ENCODE assay signal across 24 cellular contexts in genomic region chr4:89784686-89785227, GRCh38. TPM values are rescaled to one million over a fixed set of nuclear protein-coding genes. Genes with fewer than 3 reads are reported as not detected.
A peak's percentile ranks its signal among the peaks of the same experiment; 100 is the strongest.
DNase-seq lines count a peak whose midpoint lies in the region; ATAC-seq, FAIRE-seq and TF ChIP-seq lines count a peak whose summit lies in the region.
"Had no signal": no experiment of that assay in that cellular context is flagged by ENCODE, and none has a peak within 500 bp of the region (broad histone marks: within the 10 kb centered on the region; RNA-seq: fewer than 3 reads in every experiment).

No MANE protein-coding gene starts in this region.

- no peak for TF ChIP-seq CTCF in MCF 10A (IDR thresholded peaks at IDR 0.05; ENCODE audit: unreplicated experiment)
- TF ChIP-seq CTCF in breast epithelium (IDR thresholded peaks at IDR 0.05) = no peak
- no peak for TF ChIP-seq CTCF in heart left ventricle (IDR thresholded peaks at IDR 0.05)
- TF ChIP-seq CTCF in prostate gland (IDR thresholded peaks at IDR 0.05) = no peak

- no peak for ATAC-seq in heart left ventricle
- no peak for ATAC-seq in HG03354 (IDR thresholded peaks at IDR 0.05; ENCODE audit: poor library complexity, severe bottlenecking, unreplicated experiment)
- ATAC-seq: CD8-positive, alpha-beta T cell had no signal

- no peaks in the 10 kb centered on the region for H3K36me3 Mint-ChIP-seq in MCF 10A (ENCODE audit: insufficient read depth, unreplicated experiment)
- H3K36me3 Mint-ChIP-seq: CD4-positive, CD25-positive, alpha-beta regulatory T cell; CD8-positive, alpha-beta T cell had no signal

- H3K4me3 Mint-ChIP-seq in MCF 10A (ENCODE audit: unreplicated experiment) = no peak overlapping the region
- H3K4me3 Mint-ChIP-seq: B cell; CD4-positive, CD25-positive, alpha-beta regulatory T cell; CD8-positive, alpha-beta T cell; HFFc6 had no signal

- H3K27ac ChIP-seq in breast epithelium (no peak overlapping the region), heart left ventricle (no peak overlapping the region), prostate gland (no peak overlapping the region)
- H3K27ac ChIP-seq: 22Rv1, BLaER1, C4-2B had no signal

- H3K36me3 ChIP-seq in breast epithelium (no peaks in the 10 kb centered on the region), adipocyte (ENCODE audit: control insufficient read depth, insufficient read depth, low read length, severe bottlenecking) (no peaks in the 10 kb centered on the region), heart left ventricle (no peaks in the 10 kb centered on the region), prostate gland (no peaks in the 10 kb centered on the region)
- H3K36me3 ChIP-seq: BLaER1, HAP-1 had no signal

- no TSS peak for BruUV-seq in MCF 10A (replicated peaks; lab: Mats Ljungman, UMichigan)

- no peaks in the 10 kb centered on the region for H3K27me3 Mint-ChIP-seq in MCF 10A (ENCODE audit: insufficient read depth, unreplicated experiment)
- H3K27me3 Mint-ChIP-seq: B cell; CD4-positive, CD25-positive, alpha-beta regulatory T cell had no signal

- H3K9ac ChIP-seq in adipocyte (ENCODE audit: low read length) = no peak overlapping the region
- H3K9ac ChIP-seq: BLaER1 had no signal

- TF ChIP-seq POLR2A in breast epithelium (IDR thresholded peaks at IDR 0.05) (no peak), heart left ventricle (IDR thresholded peaks at IDR 0.05) (no peak), prostate gland (IDR thresholded peaks at IDR 0.05) (no peak)

- H3K9me3 ChIP-seq in breast epithelium (peaks cover 0 to under 1% of the 10 kb centered on the region in 2 donors), adipocyte (ENCODE audit: control insufficient read depth, low read length) (no peaks in the 10 kb centered on the region), heart left ventricle (peaks cover 0 to 6% (median 0%) of the 10 kb centered on the region in 12 donors), prostate gland (no peaks in the 10 kb centered on the region)
- H3K9me3 ChIP-seq: Caco-2, HAP-1 had no signal

- H3K27me3 ChIP-seq in breast epithelium (no peaks in the 10 kb centered on the region), adipocyte (replicated peaks; ENCODE audit: control insufficient read depth, insufficient read depth, low read length) (no peaks in the 10 kb centered on the region), heart left ventricle (no peaks in the 10 kb centered on the region), prostate gland (replicated peaks; ENCODE audit: insufficient read depth) (no peaks in the 10 kb centered on the region)
- H3K27me3 ChIP-seq: BLaER1 had no signal

- intact Hi-C loops in MCF 10A (cut with micrococcal nuclease) = no loop called here
- intact Hi-C loops in breast epithelium (cut with DNase I; ENCODE audit: low total_unique reads) = no loop called here
- intact Hi-C loops in heart left ventricle (cut with DNase I) = no loop called here
- intact Hi-C loops in prostate gland (cut with DNase I) = no loop called here

- no peak overlapping the region for H3K4me3 ChIP-seq in breast epithelium
- no peak overlapping the region for H3K4me3 ChIP-seq in adipocyte (ENCODE audit: low read length)
- H3K4me3 ChIP-seq in heart left ventricle = no peak overlapping the region
- no peak overlapping the region for H3K4me3 ChIP-seq in prostate gland
- H3K4me3 ChIP-seq: BLaER1, HAP-1 had no signal

- H3K4me1 Mint-ChIP-seq in MCF 10A (ENCODE audit: insufficient read depth, unreplicated experiment) = peaks cover 10% of the 10 kb centered on the region
- H3K4me1 Mint-ChIP-seq: B cell; CD4-positive, CD25-positive, alpha-beta regulatory T cell had no signal

- POLR2A ChIA-PET in MCF 10A (lab: Yijun Ruan, JAX) = interaction anchor here (0.6 to 0.8 kb wide), 4 partner anchors 13 to 122 kb away, joined by 3 read pairs; no protein-coding TSS in a partner anchor

- H3K9me3 Mint-ChIP-seq in MCF 10A (ENCODE audit: unreplicated experiment) = peaks cover under 1% of the 10 kb centered on the region
- H3K9me3 Mint-ChIP-seq: CD8-positive, alpha-beta T cell; HFFc6 had no signal

- FAIRE-seq in frontal cortex (lab: Jason Lieb, UNC) = peak; percentile 76
- FAIRE-seq: A204.1, GM12891, GM18507, H54 had no signal

- no peak overlapping the region for H3K27ac Mint-ChIP-seq in MCF 10A (ENCODE audit: low read depth, unreplicated experiment)
- H3K27ac Mint-ChIP-seq: B cell; CD4-positive, CD25-positive, alpha-beta regulatory T cell; CD8-positive, alpha-beta T cell; HFFc6 had no signal

- H3K4me1 ChIP-seq in breast epithelium (no peaks in the 10 kb centered on the region), adipocyte (ENCODE audit: control insufficient read depth, insufficient read depth, low read length) (no peaks in the 10 kb centered on the region), heart left ventricle (peaks cover 0 to 11% (median 0%) of the 10 kb centered on the region in 12 donors), prostate gland (replicated peaks) (no peaks in the 10 kb centered on the region)
- H3K4me1 ChIP-seq: BLaER1, Caco-2, HAP-1 had no signal

- CTCF ChIA-PET in MCF 10A (lab: Yijun Ruan, JAX) = interaction anchor here (0.5 to 0.7 kb wide), 2 partner anchors 21 to 51 kb away, joined by 3 read pairs; no protein-coding TSS in a partner anchor

- DNase-seq in MCF 10A (ENCODE audit: unreplicated experiment) (peak; percentile 3), breast epithelium (ENCODE audit: low spot score in 2 of 2) (no peak), adipocyte (ENCODE audit: low read depth) (peak; percentile 57), frontal cortex (ENCODE audit: low spot score in 2 of 2) (no peak), heart left ventricle (no peak), prostate gland (ENCODE audit: low spot score) (no peak)
- DNase-seq: Caco-2; CD4-positive, CD25-positive, alpha-beta regulatory T cell; CD8-positive, alpha-beta T cell; DMS153; DND-41; GF-D8; GOT3; HFFc6 had no signal

- 91 to 95% (median 91%) methylated on average over 2 of the region's 2 CpGs for WGBS in heart left ventricle, 4 donors
- 88% methylated on average over 2 of the region's 2 CpGs for WGBS in prostate gland

RNA-seq across cellular contexts. Expression of gene SNCA, which starts 52.2 kb away (rescaled TPM):
- total RNA-seq in MCF 10A (2022) (29.1 and 34.8 TPM in 2 replicates), breast epithelium (10 to 100 TPM; 12.7 to 15.7 (median 15.4) TPM), frontal cortex (98.6 TPM), heart left ventricle (10 to 100 TPM in 3 of 9 donors, 1 to 10 TPM in 6; 2.5 to 27.9 (median 5.8) TPM), prostate gland (1 to 10 TPM; 5.6 to 8.7 TPM)
- 1 to 10 TPM; 2.3 to 3.4 TPM for polyA plus RNA-seq in heart left ventricle
- total RNA-seq: CD8-positive, alpha-beta T cell had no signal

Comparison
In these comparisons a context has a peak if more than half of its experiments do, and no peak if none do; other contexts are left out.
1. DNase-seq: peak in MCF 10A (single experiment) and adipocyte (single experiment); none in breast epithelium (0 of 2), frontal cortex (0 of 2), heart left ventricle (0 of 5) and prostate gland (single experiment).